In genomic region chr16:54347961-54348360, GRCh38 we compare ENCODE assay signal across 32 cellular contexts.
DNase-seq lines count a peak whose midpoint lies in the region; ATAC-seq and TF ChIP-seq lines count a peak whose summit lies in the region.
"Had no signal": no experiment of that assay in that cellular context is flagged by ENCODE, and none has a peak within 500 bp of the region (broad histone marks: within the 10 kb centered on the region; RNA-seq: fewer than 3 reads in every experiment).

No MANE protein-coding gene starts in this region.

- H3K27me3 Mint-ChIP-seq in activated CD4-positive, alpha-beta T cell treated with anti-CD3 and anti-CD28 coated beads for 36 hours = peaks cover 12% of the 10 kb centered on the region

- DNase-seq in DMS53 (lab: John Stamatoyannopoulos, UW) (peak; percentile 33), DMS53 treated with DMSO at 0.1 percent for 48 hours (lab: John Stamatoyannopoulos, UW; ENCODE audit: unreplicated experiment) (no peak), RPMI7951 (ENCODE audit: low read depth) (peak; percentile 49), foreskin keratinocyte (peak; percentile 47 to 88), renal cortical epithelial cell (ENCODE audit: low read depth) (peak; percentile 58)
- DNase-seq in activated CD4-positive, alpha-beta T cell treated with anti-CD3 and anti-CD28 coated beads for 36 hours = no peak
- DNase-seq: activated CD4-positive, alpha-beta T cell treated with anti-CD3 and anti-CD28 coated beads for 48 hours; activated gamma-delta T cell; activated naive CD8-positive, alpha-beta T cell treated with anti-CD3 and anti-CD28 coated beads, Interleukin-2, amount 10 ng/mL, durations not matched to agents 7 days and 5 days; activated T-cell treated with anti-CD3 and anti-CD28 coated beads, Interleukin-2, amount 50 U/mL, for 24 hours; Calu3; central memory CD4-positive, alpha-beta T cell; endodermal cell; mesenchymal stem cell; NCI-H1436; NCI-H2081 treated with DMSO at 0.1 percent for 48 hours; NCI-H446; NCI-H82; Right ventricle myocardium superior had no signal

- POLR2A ChIA-PET in activated CD4-positive, alpha-beta T cell treated with anti-CD3 and anti-CD28 coated beads for 36 hours (lab: Charles Lee) = interaction anchor here (0.6 kb wide), 1 partner anchor 27 kb away, joined by 3 read pairs; no protein-coding TSS in a partner anchor

- no peaks in the 10 kb centered on the region for H3K9me3 Mint-ChIP-seq in activated CD4-positive, alpha-beta T cell treated with anti-CD3 and anti-CD28 coated beads for 36 hours (ENCODE audit: low read depth)
- H3K9me3 Mint-ChIP-seq: activated naive CD8-positive, alpha-beta T cell treated with anti-CD3 and anti-CD28 coated beads, Interleukin-2, amount 10 ng/mL, durations not matched to agents 7 days and 5 days; activated T-cell treated with anti-CD3 and anti-CD28 coated beads, Interleukin-2, amount 50 U/mL, for 24 hours; stimulated activated naive CD8-positive, alpha-beta T cell treated with anti-CD3 and anti-CD28 coated beads, Interleukin-15, Interleukin-2, amounts not matched to agents 100 ng/mL and 50 ng/mL, for 24 hours; T-helper 2 cell treated with Interferon-gamma antibody and Interleukin-4, amounts not matched to agents 5 μg/mL and 100 μg/mL, for 36 hours had no signal

- no peak overlapping the region for H3K27ac ChIP-seq in foreskin keratinocyte
- H3K27ac ChIP-seq: 22Rv1, ascending aorta, C4-2B, KMS-11, neutrophil, thoracic aorta, vagina, VCaP had no signal

- H3K27ac Mint-ChIP-seq in activated CD4-positive, alpha-beta T cell treated with anti-CD3 and anti-CD28 coated beads for 36 hours = no peak overlapping the region
- H3K27ac Mint-ChIP-seq: activated naive CD8-positive, alpha-beta T cell treated with anti-CD3 and anti-CD28 coated beads, Interleukin-2, amount 10 ng/mL, durations not matched to agents 7 days and 5 days; activated T-cell treated with anti-CD3 and anti-CD28 coated beads, Interleukin-2, amount 50 U/mL, for 24 hours; endodermal cell; progenitor cell of endocrine pancreas; stimulated activated naive CD8-positive, alpha-beta T cell treated with anti-CD3 and anti-CD28 coated beads, Interleukin-15, Interleukin-2, amounts not matched to agents 100 ng/mL and 50 ng/mL, for 24 hours; T-helper 2 cell treated with Interferon-gamma antibody and Interleukin-4, amounts not matched to agents 5 μg/mL and 100 μg/mL, for 36 hours had no signal

- peaks cover 11% of the 10 kb centered on the region for H3K4me1 ChIP-seq in foreskin keratinocyte
- H3K4me1 ChIP-seq: ascending aorta had no signal

- H3K4me1 Mint-ChIP-seq in activated CD4-positive, alpha-beta T cell treated with anti-CD3 and anti-CD28 coated beads for 36 hours = no peaks in the 10 kb centered on the region
- H3K4me1 Mint-ChIP-seq: activated naive CD8-positive, alpha-beta T cell treated with anti-CD3 and anti-CD28 coated beads, Interleukin-2, amount 10 ng/mL, durations not matched to agents 7 days and 5 days had no signal

- H3K4me3 Mint-ChIP-seq in activated CD4-positive, alpha-beta T cell treated with anti-CD3 and anti-CD28 coated beads for 36 hours = no peak overlapping the region
- H3K4me3 Mint-ChIP-seq: activated naive CD8-positive, alpha-beta T cell treated with anti-CD3 and anti-CD28 coated beads, Interleukin-2, amount 10 ng/mL, durations not matched to agents 7 days and 5 days; activated T-cell treated with anti-CD3 and anti-CD28 coated beads, Interleukin-2, amount 50 U/mL, for 24 hours; endodermal cell; stimulated activated naive CD8-positive, alpha-beta T cell treated with anti-CD3 and anti-CD28 coated beads, Interleukin-15, Interleukin-2, amounts not matched to agents 100 ng/mL and 50 ng/mL, for 24 hours; T-helper 2 cell treated with Interferon-gamma antibody and Interleukin-4, amounts not matched to agents 5 μg/mL and 100 μg/mL, for 36 hours had no signal

- ATAC-seq in foreskin keratinocyte (peak; percentile 94), GM18867 (IDR thresholded peaks at IDR 0.05; ENCODE audit: unreplicated experiment) (no peak), GM21381 (IDR thresholded peaks at IDR 0.05; ENCODE audit: unreplicated experiment) (no peak)
- no peak for ATAC-seq in activated CD4-positive, alpha-beta T cell treated with anti-CD3 and anti-CD28 coated beads for 36 hours

- H3K36me3 Mint-ChIP-seq in activated CD4-positive, alpha-beta T cell treated with anti-CD3 and anti-CD28 coated beads for 36 hours (ENCODE audit: low read depth) = no peaks in the 10 kb centered on the region
- H3K36me3 Mint-ChIP-seq: activated naive CD8-positive, alpha-beta T cell treated with anti-CD3 and anti-CD28 coated beads, Interleukin-2, amount 10 ng/mL, durations not matched to agents 7 days and 5 days had no signal

- CTCF ChIA-PET in activated CD4-positive, alpha-beta T cell treated with anti-CD3 and anti-CD28 coated beads for 36 hours (lab: Charles Lee) = no interaction called here

- TF ChIP-seq CTCF in foreskin keratinocyte (conservative IDR thresholded peaks at IDR 0.05) = no peak

- no peaks in the 10 kb centered on the region for H3K27me3 ChIP-seq in foreskin keratinocyte
- H3K27me3 ChIP-seq: ascending aorta, neutrophil, vagina had no signal

- intact Hi-C loops in activated CD4-positive, alpha-beta T cell treated with anti-CD3 and anti-CD28 coated beads for 36 hours (cut with DNase I, micrococcal nuclease) = no loop called here

Comparison
In these comparisons a context has a peak if more than half of its experiments do, and no peak if none do; other contexts are left out.
1. DNase-seq: peak in DMS53 (single experiment), RPMI7951 (single experiment), foreskin keratinocyte (2 of 2) and renal cortical epithelial cell (single experiment); none in DMS53 treated with DMSO at 0.1 percent for 48 hours (single experiment) and activated CD4-positive, alpha-beta T cell treated with anti-CD3 and anti-CD28 coated beads for 36 hours (single experiment).